Comparison of ENCODE assay signal across 18 cellular contexts in genomic region chr2:149467461-149467860, GRCh38.
"Had no signal": no experiment of that assay in that cellular context is flagged by ENCODE, and none has a peak within 500 bp of the region (broad histone marks: within the 10 kb centered on the region; RNA-seq: fewer than 3 reads in every experiment).

No MANE protein-coding gene starts in this region.

- H3K27me3 ChIP-seq: testis, vagina had no signal

- H3K36me3 ChIP-seq: left ventricle myocardium inferior, vagina had no signal

- H3K9me3 ChIP-seq: testis, vagina had no signal

- H3K4me1 ChIP-seq: left ventricle myocardium inferior, testis, vagina had no signal

- H3K4me3 ChIP-seq: left ventricle myocardium inferior, skin epidermis, testis, vagina had no signal

- H3K27ac ChIP-seq: left ventricle myocardium inferior, skin epidermis, testis, vagina had no signal

- DNase-seq: activated CD4-positive, alpha-beta T cell treated with anti-CD3 and anti-CD28 coated beads, Interleukin-2, amount 10 ng/mL, durations not matched to agents 7 days and 5 days; activated CD8-positive, alpha-beta T cell treated with anti-CD3 and anti-CD28 coated beads for 36 hours; activated gamma-delta T cell; activated naive CD4-positive, alpha-beta T cell treated with anti-CD3 and anti-CD28 coated beads, Interleukin-2, amount 50 U/mL, for 16 hours; activated naive CD8-positive, alpha-beta T cell treated with anti-CD3 and anti-CD28 coated beads, Interleukin-2, amount 50 U/mL, for 24 hours; aorta; effector CD4-positive, alpha-beta T cell; foreskin melanocyte; immature natural killer cell; kidney glomerular epithelial cell; left ventricle myocardium inferior; nephron progenitor cell; nucleus accumbens; stimulated activated CD4-positive, alpha-beta T cell treated with anti-CD3 and anti-CD28 coated beads, Interleukin-2, amount 100 ng/mL, for 24 hours; stimulated activated naive B cell treated with anti-CD40 and anti-IgM and Interleukin-4, amounts not matched to agents 10 μg/mL and 1 μg/mL and 100 μg/mL, for 72 hours; testis had no signal
